In genomic region chr1:40774266-40774998, GRCh38 we compare ENCODE assay signal across 7 cellular contexts. TPM values are rescaled to one million over a fixed set of nuclear protein-coding genes. Genes with fewer than 3 reads are reported as not detected.
DNase-seq lines count a peak whose midpoint lies in the region; ATAC-seq and TF ChIP-seq lines count a peak whose summit lies in the region.

No MANE protein-coding gene starts in this region.

- POLR2A ChIA-PET in OCI-LY7 (lab: Charles Lee), result interaction anchor here (0.7 to 1.4 kb wide), 3 partner anchors 10 to 130 kb away, joined by 3 read pairs; no protein-coding TSS in a partner anchor

- H3K9me3 ChIP-seq in OCI-LY7 (ENCODE audit: low read length) (no peaks in the 10 kb centered on the region), gastroesophageal sphincter (no peaks in the 10 kb centered on the region)

- TF ChIP-seq POLR2A in GM18505 (IDR thresholded peaks at IDR 0.05; ENCODE audit: borderline replicate concordance, extremely low read depth, insufficient read depth, insufficient read length) (peak; percentile 3), gastroesophageal sphincter (IDR thresholded peaks at IDR 0.05) (no peak)

- TF ChIP-seq EP300 in gastroesophageal sphincter (IDR thresholded peaks at IDR 0.05), result no peak

- peak; percentile 97 for TF ChIP-seq CTCF in OCI-LY7 (conservative IDR thresholded peaks at IDR 0.05; ENCODE audit: low read length)
- peak; percentile 57 to 84 (median 80) for TF ChIP-seq CTCF in gastroesophageal sphincter (IDR thresholded peaks at IDR 0.05)

- H3K36me3 Mint-ChIP-seq in activated T-cell treated with anti-CD3 and anti-CD28 coated beads, Interleukin-2, amount 50 U/mL, for 4 hours (ENCODE audit: insufficient read depth), result peaks cover 29% of the 10 kb centered on the region

- H3K27me3 ChIP-seq in gastroesophageal sphincter, result no peaks in the 10 kb centered on the region

- DNase-seq in OCI-LY7 (ENCODE audit: low spot score), result peak; percentile 61
- DNase-seq in activated T-cell treated with anti-CD3 and anti-CD28 coated beads, Interleukin-2, amount 50 U/mL, for 4 hours, result peak; percentile 65
- DNase-seq in retina, result peak; percentile 44
- DNase-seq in OCI-M2 (lab: John Stamatoyannopoulos, UW; ENCODE audit: unreplicated experiment), result no peak
- DNase-seq in MV-4-11 (lab: John Stamatoyannopoulos, UW), result no peak

- no peak overlapping the region for H3K4me3 ChIP-seq in OCI-LY7 (ENCODE audit: low read depth, low read length, poor library complexity, severe bottlenecking)
- no peak overlapping the region for H3K4me3 ChIP-seq in gastroesophageal sphincter

- no peak overlapping the region for H3K4me2 ChIP-seq in OCI-LY7 (ENCODE audit: low read length)

- H3K27me3 Mint-ChIP-seq in activated T-cell treated with anti-CD3 and anti-CD28 coated beads, Interleukin-2, amount 50 U/mL, for 4 hours (ENCODE audit: low read depth), result no peaks in the 10 kb centered on the region

- H3K4me1 Mint-ChIP-seq in activated T-cell treated with anti-CD3 and anti-CD28 coated beads, Interleukin-2, amount 50 U/mL, for 4 hours (ENCODE audit: low read depth), result no peaks in the 10 kb centered on the region

- no peaks in the 10 kb centered on the region for H4K20me1 ChIP-seq in OCI-LY7 (ENCODE audit: insufficient read depth, low read length)

- BruUV-seq in OCI-LY7 (replicated peaks; lab: Mats Ljungman, UMichigan), result no TSS peak

- H3K27ac ChIP-seq in OCI-LY7 (ENCODE audit: low read depth, low read length, poor library complexity, severe bottlenecking) (no peak overlapping the region), gastroesophageal sphincter (peak overlapping the region in 1 of 4 donors; percentile 31)

- H3K4me1 ChIP-seq in OCI-LY7 (ENCODE audit: insufficient read depth, low read length, poor library complexity, severe bottlenecking) (no peaks in the 10 kb centered on the region), gastroesophageal sphincter (peaks cover 0 to 27% (median 0%) of the 10 kb centered on the region in 3 donors)

- WGBS in gastroesophageal sphincter (ENCODE audit: low coverage in 1 of 2), 2 donors, result 17 to 23% methylated on average over 3 of the region's 3 CpGs

- CTCF ChIA-PET in OCI-LY7 (lab: Charles Lee; ENCODE audit: unreplicated experiment), result interaction anchor here (0.6 to 2.5 kb wide), 9 partner anchors 10 to 160 kb away, joined by 3 to 10 read pairs (median 4); no protein-coding TSS in a partner anchor

- intact Hi-C loops in OCI-LY7 (cut with micrococcal nuclease; ENCODE audit: unreplicated experiment), result loop anchor here (1.0 to 2.0 kb wide), 2 partner anchors 76 to 178 kb away; no protein-coding TSS in a partner anchor

- H3K4me3 Mint-ChIP-seq in activated T-cell treated with anti-CD3 and anti-CD28 coated beads, Interleukin-2, amount 50 U/mL, for 4 hours, result no peak overlapping the region

- H3K36me3 ChIP-seq in OCI-LY7 (ENCODE audit: insufficient read depth, low read length), result peaks cover 65% of the 10 kb centered on the region
- H3K36me3 ChIP-seq in gastroesophageal sphincter, result peaks cover 0 to 49% of the 10 kb centered on the region in 2 donors

- no peaks in the 10 kb centered on the region for H3K79me2 ChIP-seq in OCI-LY7 (ENCODE audit: insufficient read depth, low read depth, low read length)

- no peak for ATAC-seq in GM18505 (IDR thresholded peaks at IDR 0.05; ENCODE audit: unreplicated experiment)
- ATAC-seq in activated T-cell treated with anti-CD3 and anti-CD28 coated beads, Interleukin-2, amount 50 U/mL, for 4 hours, result peak; percentile 41 to 69
- ATAC-seq in gastroesophageal sphincter, result no peak

- no peak overlapping the region for H2AFZ ChIP-seq in OCI-LY7 (ENCODE audit: low read length)

- peaks cover 12% of the 10 kb centered on the region for H3K9me3 Mint-ChIP-seq in activated T-cell treated with anti-CD3 and anti-CD28 coated beads, Interleukin-2, amount 50 U/mL, for 4 hours

- no peaks in the 10 kb centered on the region for H3K9me2 ChIP-seq in OCI-LY7 (ENCODE audit: insufficient read depth, low read length)

RNA-seq across cellular contexts. Expression of gene KCNQ4, which starts 9.2 kb away (rescaled TPM):
- 0.16 and 0.33 TPM in 2 replicates for total RNA-seq in OCI-LY7 (2014; rRNA removed; shearing (Covaris generic))
- total RNA-seq in OCI-LY7 (2022) (0.37 and 0.49 TPM in 2 replicates), gastroesophageal sphincter (10 to 100 TPM in 3 of 4 donors, 1 to 10 TPM in 1; 6.1 to 25.5 (median 10.2) TPM)
- total RNA-seq in activated T-cell treated with anti-CD3 and anti-CD28 coated beads, Interleukin-2, amount 50 U/mL, for 4 hours, result under 1 TPM; 0.24 to 0.56 (median 0.24) TPM

Comparison
In these comparisons a context has a peak if more than half of its experiments do, and no peak if none do; other contexts are left out.
1. ATAC-seq: peak in activated T-cell treated with anti-CD3 and anti-CD28 coated beads, Interleukin-2, amount 50 U/mL, for 4 hours (2 of 2); none in GM18505 (single experiment) and gastroesophageal sphincter (single experiment).
2. DNase-seq: peak in OCI-LY7 (single experiment), activated T-cell treated with anti-CD3 and anti-CD28 coated beads, Interleukin-2, amount 50 U/mL, for 4 hours (single experiment) and retina (single experiment); none in OCI-M2 (single experiment) and MV-4-11 (single experiment).
3. RNA of gene KCNQ4, which starts 9.2 kb away (total RNA-seq): 6.1 to 25.5 TPM in gastroesophageal sphincter; 0.16 to 0.49 TPM in OCI-LY7 and 0.24 to 0.56 TPM in activated T-cell treated with anti-CD3 and anti-CD28 coated beads, Interleukin-2, amount 50 U/mL, for 4 hours; every median in the first group is over 4 times any median in the second.